7 cellular contexts compared by ENCODE assay signal in genomic region chr4:1870328-1870577, GRCh38. TPM values are rescaled to one million over a fixed set of nuclear protein-coding genes. Genes with fewer than 3 reads are reported as not detected.
DNase-seq lines count a peak whose midpoint lies in the region; ATAC-seq and TF ChIP-seq lines count a peak whose summit lies in the region.

No MANE protein-coding gene starts in this region.

- DNase-seq in NCI-H226: peak; percentile 74
- peak; percentile 84 to 90 for DNase-seq in activated CD4-positive, alpha-beta T cell treated with anti-CD3 and anti-CD28 coated beads for 4 hours
- peak; percentile 78 for DNase-seq in choroid plexus epithelial cell (ENCODE audit: low read depth)
- peak; percentile 88 for DNase-seq in left lobe of liver (ENCODE audit: low spot score)
- peak; percentile 82 for DNase-seq in stimulated activated CD4-positive, alpha-beta T cell treated with anti-CD3 and anti-CD28 coated beads, Interleukin-2, amount 100 ng/mL, for 4 hours (ENCODE audit: low read depth)

- peak overlapping the region; percentile 79 for H3K4me3 ChIP-seq in choroid plexus epithelial cell (ENCODE audit: low read depth, low read length)

- peak; percentile 44 for ATAC-seq in GM18870 (IDR thresholded peaks at IDR 0.05; ENCODE audit: unreplicated experiment)
- ATAC-seq in HG03139 (IDR thresholded peaks at IDR 0.05; ENCODE audit: unreplicated experiment): peak; percentile 30
- ATAC-seq in left lobe of liver: peak; percentile 79

- TF ChIP-seq CTCF in choroid plexus epithelial cell (conservative IDR thresholded peaks at IDR 0.05; ENCODE audit: low read depth, low read length): no peak

RNA-seq across cellular contexts. Expression of gene NSD2, which starts 0.9 kb away (rescaled TPM):
- 13.5 TPM for total RNA-seq in left lobe of liver

RNA-seq across cellular contexts. Expression of gene LETM1, which starts 14.3 kb away (rescaled TPM):
- 28.1 TPM for total RNA-seq in left lobe of liver

Comparison
In these comparisons a context has a peak if more than half of its experiments do, and no peak if none do; other contexts are left out.
1. Peak in every context shown above with its lines: DNase-seq, ATAC-seq and H3K4me3 ChIP-seq.